Comparison of ENCODE assay signal across 9 cellular contexts in the genomic region with DNA sequence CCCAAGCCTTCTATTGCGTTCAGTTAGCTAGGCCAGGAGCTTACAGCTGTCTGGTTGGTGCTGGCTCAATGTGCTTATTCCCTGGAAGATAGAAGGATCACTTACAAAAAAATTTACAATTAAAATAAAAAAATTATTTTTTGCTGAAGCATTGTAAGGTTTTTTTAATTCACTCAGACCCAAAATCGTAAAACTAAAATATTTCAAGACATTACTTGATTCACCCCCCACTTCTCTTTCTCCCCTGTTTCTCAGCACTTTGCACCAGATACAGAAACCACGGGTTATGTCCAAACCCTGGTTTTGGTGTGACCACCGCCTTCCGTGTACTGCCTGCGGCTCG. TPM values are rescaled to one million over a fixed set of nuclear protein-coding genes. Genes with fewer than 3 reads are reported as not detected.
A peak's percentile ranks its signal among the peaks of the same experiment; 100 is the strongest.
DNase-seq lines count a peak whose midpoint lies in the region; ATAC-seq and TF ChIP-seq lines count a peak whose summit lies in the region.
"Had no signal": no experiment of that assay in that cellular context is flagged by ENCODE, and none has a peak within 500 bp of the region (broad histone marks: within the 10 kb centered on the region; RNA-seq: fewer than 3 reads in every experiment).

No MANE protein-coding gene starts in this region.

- peaks cover 15 to 16% of the 10 kb centered on the region in 2 donors for H3K4me1 ChIP-seq in left lung
- H3K4me1 ChIP-seq in subcutaneous abdominal adipose tissue (ENCODE audit: control insufficient read depth in 5 of 5, insufficient read depth in 5 of 5, low read length in 5 of 5), result peaks cover 2 to 53% (median 31%) of the 10 kb centered on the region in 5 donors

- H3K9me3 Mint-ChIP-seq in brain, result peaks cover 4 to 13% (median 6%) of the 10 kb centered on the region in 5 experiments

- peaks cover 23% of the 10 kb centered on the region for H3K27me3 Mint-ChIP-seq in brain

- peak overlapping the region; percentile 72 to 91 (median 88) for H3K27ac Mint-ChIP-seq in brain

- H3K27me3 ChIP-seq in left lung, result peaks cover 0 to 39% of the 10 kb centered on the region in 2 donors
- no peaks in the 10 kb centered on the region for H3K27me3 ChIP-seq in subcutaneous abdominal adipose tissue (ENCODE audit: control insufficient read depth in 5 of 5, insufficient read depth in 4 of 5, low read length in 5 of 5)

- ATAC-seq in left lung (no peak), GM21367 (IDR thresholded peaks at IDR 0.05; ENCODE audit: unreplicated experiment) (no peak), GM21576 (IDR thresholded peaks at IDR 0.05; ENCODE audit: unreplicated experiment) (no peak)

- DNase-seq in NCI-H1092 treated with DMSO at 0.1 percent for 48 hours (lab: John Stamatoyannopoulos, UW) (peak; percentile 1), NCI-H1092 (lab: John Stamatoyannopoulos, UW) (no peak), left lung (no peak), NCI-H2196 (lab: John Stamatoyannopoulos, UW; ENCODE audit: unreplicated experiment) (no peak)

- no peaks in the 10 kb centered on the region for H3K9me3 ChIP-seq in left lung
- H3K9me3 ChIP-seq in subcutaneous abdominal adipose tissue (ENCODE audit: control insufficient read depth in 5 of 5, low read length in 5 of 5), result no peaks in the 10 kb centered on the region

- H3K27ac ChIP-seq in left lung (peak overlapping the region; percentile 93 to 98), subcutaneous abdominal adipose tissue (ENCODE audit: low read depth, low read length) (peak overlapping the region; percentile 94)
- H3K27ac ChIP-seq: 22Rv1 had no signal

- H3K36me3 ChIP-seq in left lung, result no peaks in the 10 kb centered on the region
- no peaks in the 10 kb centered on the region for H3K36me3 ChIP-seq in subcutaneous abdominal adipose tissue (ENCODE audit: control insufficient read depth in 5 of 5, insufficient read depth in 5 of 5, low read length in 5 of 5)

- peaks cover 11% of the 10 kb centered on the region for H3K36me3 Mint-ChIP-seq in brain

- intact Hi-C loops in left lung (cut with DNase I), result loop anchor here in 1 of 2 donors (10.0 kb wide), 1 partner anchor 291 kb away; no protein-coding TSS in a partner anchor

- TF ChIP-seq CTCF in brain (conservative IDR thresholded peaks at IDR 0.05) (no peak), left lung (IDR thresholded peaks at IDR 0.05) (no peak)

- H3K4me3 Mint-ChIP-seq in brain, result peak overlapping the region; percentile 87 to 93 (median 89)

- peaks cover 48% of the 10 kb centered on the region for H3K4me1 Mint-ChIP-seq in brain

- H3K9ac ChIP-seq in subcutaneous abdominal adipose tissue (ENCODE audit: low read length in 5 of 5), result peak overlapping the region; percentile 60 to 92 (median 80)

- H3K4me3 ChIP-seq in left lung (peak overlapping the region; percentile 53 to 62), subcutaneous abdominal adipose tissue (ENCODE audit: low read depth in 1 of 5, low read length in 5 of 5) (peak overlapping the region; percentile 65 to 80 (median 74))

RNA-seq across cellular contexts. Expression of a gene that starts 0.9 kb away (rescaled TPM):
- polyA plus RNA-seq in brain (ENCODE audit: insufficient read depth, low read depth, low replicate concordance), result 11.6 TPM
- total RNA-seq in left lung, result 10 to 100 TPM; 76.4 to 78.5 TPM
